Comparison of ENCODE assay signal across 8 cellular contexts in the genomic region with DNA sequence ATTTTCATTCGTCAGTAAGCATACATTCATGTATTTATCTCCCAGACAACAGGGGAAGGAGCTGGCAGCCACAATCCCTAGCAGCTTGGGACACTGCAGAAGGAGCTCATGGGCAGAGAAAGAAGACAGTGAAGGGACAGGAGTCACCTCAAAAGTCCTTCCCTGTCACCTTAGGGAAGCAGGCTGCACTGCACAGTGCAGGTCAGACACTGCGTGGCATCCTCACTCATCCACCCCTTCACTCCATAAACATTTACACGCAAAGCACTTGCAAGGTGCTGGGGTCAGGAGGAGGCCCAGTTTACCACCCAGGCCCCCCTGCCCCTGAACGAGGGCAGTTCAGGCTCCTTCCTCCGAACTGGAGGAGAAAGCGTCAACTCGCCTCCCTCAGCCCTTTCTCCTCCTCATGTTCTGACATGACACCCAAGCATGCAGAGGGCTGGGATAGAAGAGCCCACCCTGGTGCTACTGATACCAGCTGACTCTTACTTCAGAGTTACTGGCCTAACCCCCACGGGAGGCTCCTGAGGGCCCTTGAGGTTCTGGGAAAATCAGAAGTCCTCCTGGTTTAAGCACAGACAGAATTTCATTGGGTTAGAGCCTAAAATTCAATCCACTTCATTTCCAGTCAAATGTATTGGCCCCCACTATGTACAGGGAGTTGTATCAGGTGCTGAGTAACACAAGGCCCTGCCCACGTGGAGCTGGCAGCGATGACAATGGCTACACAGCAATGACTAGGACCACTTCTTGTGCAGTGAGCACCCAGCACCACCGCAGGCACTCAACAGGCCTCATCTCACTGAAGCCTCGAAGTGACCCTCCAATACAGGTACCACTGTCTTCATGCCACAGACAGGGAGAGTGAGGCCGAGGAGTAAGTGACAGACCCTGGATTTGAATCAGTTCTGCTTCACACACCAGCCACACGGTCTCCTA.
A peak's percentile ranks its signal among the peaks of the same experiment; 100 is the strongest.
DNase-seq lines count a peak whose midpoint lies in the region; ATAC-seq, FAIRE-seq and TF ChIP-seq lines count a peak whose summit lies in the region.

No MANE protein-coding gene starts in this region.

- H3K9me3 ChIP-seq in HEK293 (ENCODE audit: control insufficient read depth, insufficient read depth, low read depth, low read length) (no peaks in the 10 kb centered on the region), kidney (ENCODE audit: control insufficient read depth in 1 of 2, low read length in 2 of 2) (no peaks in the 10 kb centered on the region)

- H3K27ac ChIP-seq in HEK293 (ENCODE audit: extremely low read depth, low read depth, low read length) (no peak overlapping the region), kidney (ENCODE audit: low read depth in 2 of 2, low read length in 2 of 2) (peak overlapping the region; percentile 52 to 56)

- H3K4me1 ChIP-seq in HEK293 (ENCODE audit: control insufficient read depth, insufficient read depth, low read length) (peaks cover 2% of the 10 kb centered on the region; the same call in 1 of the 2 replicates), kidney (ENCODE audit: control insufficient read depth in 1 of 2, insufficient read depth in 1 of 2, low read depth in 1 of 2, low read length in 2 of 2) (peaks cover 48 to 52% of the 10 kb centered on the region in 2 donors)

- intact Hi-C loops in kidney (cut with DNase I), result no loop called here

- peak overlapping the region; percentile 28 to 70 for H3K9ac ChIP-seq in kidney (ENCODE audit: low read length in 2 of 2)

- FAIRE-seq in kidney (lab: Jason Lieb, UNC), result no peak

- POLR2A ChIA-PET in HEK293 (lab: Yijun Ruan, JAX), result no interaction called here

- H3K36me3 ChIP-seq in HEK293 (ENCODE audit: control insufficient read depth in 2 of 2, insufficient read depth in 1 of 2, low read length in 2 of 2) (no peaks in the 10 kb centered on the region), kidney (ENCODE audit: control insufficient read depth in 1 of 2, insufficient read depth in 2 of 2, low read length in 2 of 2) (no peaks in the 10 kb centered on the region)

- no peaks in the 10 kb centered on the region for H3K9me3 Mint-ChIP-seq in activated T-cell treated with anti-CD3 and anti-CD28 coated beads, Interleukin-2, amount 50 U/mL, for 72 hours
- H3K9me3 Mint-ChIP-seq in stimulated activated memory B cell treated with anti-CD40 and anti-IgM and Interleukin-4, amounts not matched to agents 10 μg/mL and 1 μg/mL and 100 μg/mL, for 72 hours, result no peaks in the 10 kb centered on the region
- no peaks in the 10 kb centered on the region for H3K9me3 Mint-ChIP-seq in endothelial cell (ENCODE audit: unreplicated experiment)

- peak; percentile 31 to 51 for ATAC-seq in activated T-cell treated with anti-CD3 and anti-CD28 coated beads, Interleukin-2, amount 50 U/mL, for 72 hours (replicated peaks in 1 of 2)
- ATAC-seq in stimulated activated memory B cell treated with anti-CD40 and anti-IgM and Interleukin-4, amounts not matched to agents 10 μg/mL and 1 μg/mL and 100 μg/mL, for 72 hours, result no peak
- ATAC-seq in HG03108 (IDR thresholded peaks at IDR 0.05; ENCODE audit: unreplicated experiment), result no peak

- TF ChIP-seq CTCF in HEK293 (tag by site-specific recombination; IDR thresholded peaks at IDR 0.05), result no peak
- no peak for TF ChIP-seq CTCF in kidney (IDR thresholded peaks at IDR 0.05; ENCODE audit: borderline replicate concordance, extremely low read depth, insufficient read depth)
- no peak for TF ChIP-seq CTCF in endothelial cell (IDR thresholded peaks at IDR 0.05; ENCODE audit: unreplicated experiment)

- H3K36me3 Mint-ChIP-seq in activated T-cell treated with anti-CD3 and anti-CD28 coated beads, Interleukin-2, amount 50 U/mL, for 72 hours (ENCODE audit: insufficient read depth in 2 of 2), result peaks cover 3% of the 10 kb centered on the region in 2 donors
- H3K36me3 Mint-ChIP-seq in stimulated activated memory B cell treated with anti-CD40 and anti-IgM and Interleukin-4, amounts not matched to agents 10 μg/mL and 1 μg/mL and 100 μg/mL, for 72 hours, result peaks cover 54% of the 10 kb centered on the region
- peaks cover 11% of the 10 kb centered on the region for H3K36me3 Mint-ChIP-seq in endothelial cell (ENCODE audit: low read depth, unreplicated experiment)

- H3K27ac Mint-ChIP-seq in activated T-cell treated with anti-CD3 and anti-CD28 coated beads, Interleukin-2, amount 50 U/mL, for 72 hours, result peak overlapping the region; percentile 94
- peak overlapping the region; percentile 97 for H3K27ac Mint-ChIP-seq in stimulated activated memory B cell treated with anti-CD40 and anti-IgM and Interleukin-4, amounts not matched to agents 10 μg/mL and 1 μg/mL and 100 μg/mL, for 72 hours
- no peak overlapping the region for H3K27ac Mint-ChIP-seq in endothelial cell (ENCODE audit: unreplicated experiment)

- no peaks in the 10 kb centered on the region for H3K27me3 Mint-ChIP-seq in activated T-cell treated with anti-CD3 and anti-CD28 coated beads, Interleukin-2, amount 50 U/mL, for 72 hours (ENCODE audit: low read depth)
- H3K27me3 Mint-ChIP-seq in stimulated activated memory B cell treated with anti-CD40 and anti-IgM and Interleukin-4, amounts not matched to agents 10 μg/mL and 1 μg/mL and 100 μg/mL, for 72 hours, result no peaks in the 10 kb centered on the region
- H3K27me3 Mint-ChIP-seq in endothelial cell (ENCODE audit: unreplicated experiment), result peaks cover 1% of the 10 kb centered on the region

- H3K4me3 ChIP-seq in HEK293 (ENCODE audit: low read depth, low read length) (no peak overlapping the region), kidney (ENCODE audit: low read length in 2 of 2) (no peak overlapping the region)

- peak overlapping the region; percentile 82 to 86 for H3K4me3 Mint-ChIP-seq in activated T-cell treated with anti-CD3 and anti-CD28 coated beads, Interleukin-2, amount 50 U/mL, for 72 hours
- H3K4me3 Mint-ChIP-seq in stimulated activated memory B cell treated with anti-CD40 and anti-IgM and Interleukin-4, amounts not matched to agents 10 μg/mL and 1 μg/mL and 100 μg/mL, for 72 hours, result peak overlapping the region; percentile 100
- H3K4me3 Mint-ChIP-seq in endothelial cell (ENCODE audit: unreplicated experiment), result no peak overlapping the region

- DNase-seq in activated T-cell treated with anti-CD3 and anti-CD28 coated beads, Interleukin-2, amount 50 U/mL, for 72 hours, result peak; percentile 63 to 68
- no peak for DNase-seq in kidney
- DNase-seq in endothelial cell (ENCODE audit: low spot score), result no peak
- no peak for DNase-seq in effector CD8-positive, alpha-beta T cell (lab: John Stamatoyannopoulos, UW)
- DNase-seq in NCI-H82 (lab: John Stamatoyannopoulos, UW), result no peak

- CTCF ChIA-PET in HEK293 (lab: Yijun Ruan, JAX), result interaction anchor here (0.6 to 1.2 kb wide), 4 partner anchors 9 to 474 kb away, joined by 3 read pairs; no protein-coding TSS in a partner anchor

- peaks cover 93% of the 10 kb centered on the region for H3K4me1 Mint-ChIP-seq in activated T-cell treated with anti-CD3 and anti-CD28 coated beads, Interleukin-2, amount 50 U/mL, for 72 hours (ENCODE audit: low read depth)
- H3K4me1 Mint-ChIP-seq in stimulated activated memory B cell treated with anti-CD40 and anti-IgM and Interleukin-4, amounts not matched to agents 10 μg/mL and 1 μg/mL and 100 μg/mL, for 72 hours, result peaks cover 94% of the 10 kb centered on the region
- H3K4me1 Mint-ChIP-seq in endothelial cell (ENCODE audit: unreplicated experiment), result peaks cover 33% of the 10 kb centered on the region

TF ChIP-seq in HEK293, 187 proteins besides CTCF, POLR2A, EP300 and RAD21:
- 0 out of 2 replicates have a peak, but pooled peaks have one; percentile 35 for TF ChIP-seq PRDM1 (tag by site-specific recombination; IDR thresholded peaks at IDR 0.05)
- 0 out of 2 replicates have a peak, but pooled peaks have one; percentile 26 for TF ChIP-seq ZIC2 (tag by site-specific recombination; IDR thresholded peaks at IDR 0.05)
- TF ChIP-seq ZNF19 (tag by site-specific recombination; IDR thresholded peaks at IDR 0.05; ENCODE audit: low read depth), result no peak
- no peak for TF ChIP-seq ZNF223 (tag by site-specific recombination; IDR thresholded peaks at IDR 0.05)

Comparison
In these comparisons a context has a peak if more than half of its experiments do, and no peak if none do; other contexts are left out.
1. ATAC-seq: peak in activated T-cell treated with anti-CD3 and anti-CD28 coated beads, Interleukin-2, amount 50 U/mL, for 72 hours (2 of 2); none in stimulated activated memory B cell treated with anti-CD40 and anti-IgM and Interleukin-4, amounts not matched to agents 10 μg/mL and 1 μg/mL and 100 μg/mL, for 72 hours (single experiment) and HG03108 (single experiment).
2. DNase-seq: peak in activated T-cell treated with anti-CD3 and anti-CD28 coated beads, Interleukin-2, amount 50 U/mL, for 72 hours (2 of 2); none in kidney (single experiment), endothelial cell (single experiment), effector CD8-positive, alpha-beta T cell (single experiment) and NCI-H82 (single experiment).